ENCODE assay signal across 8 cellular contexts in genomic region chr6:2634151-2634964, GRCh38.
DNase-seq lines count a peak whose midpoint lies in the region; ATAC-seq and TF ChIP-seq lines count a peak whose summit lies in the region.

No MANE protein-coding gene starts in this region.

- ATAC-seq in HG02884 (IDR thresholded peaks at IDR 0.05; ENCODE audit: unreplicated experiment) (peak; percentile 72), GM18870 (IDR thresholded peaks at IDR 0.05; ENCODE audit: unreplicated experiment) (no peak)

- H3K4me3 ChIP-seq in breast epithelium (peak overlapping the region; percentile 43 to 81 (median 61)), skeletal muscle tissue (ENCODE audit: low read length in 3 of 3) (peak overlapping the region; percentile 53 to 68 (median 62))

- H3K27me3 ChIP-seq in breast epithelium (no peaks in the 10 kb centered on the region), skeletal muscle tissue (ENCODE audit: control insufficient read depth in 3 of 3, insufficient read depth in 3 of 3, low read length in 3 of 3) (no peaks in the 10 kb centered on the region)

- DNase-seq in GM04503 (ENCODE audit: low read depth) (peak; percentile 17), NCI-H2107 treated with DMSO at 0.1 percent for 48 hours (lab: John Stamatoyannopoulos, UW; ENCODE audit: unreplicated experiment) (peak; percentile 31), breast epithelium (ENCODE audit: low spot score in 2 of 2) (peak; percentile 63 to 82), iPS-NIHi11 (ENCODE audit: low spot score) (peak; percentile 92)

- H3K36me3 ChIP-seq in breast epithelium: no peaks in the 10 kb centered on the region
- H3K36me3 ChIP-seq in skeletal muscle tissue (ENCODE audit: control insufficient read depth in 3 of 3, insufficient read depth in 3 of 3, low read length in 3 of 3): no peaks in the 10 kb centered on the region

- no peak for TF ChIP-seq POLR2A in breast epithelium (IDR thresholded peaks at IDR 0.05)

- H3K9me3 ChIP-seq in breast epithelium: no peaks in the 10 kb centered on the region
- H3K9me3 ChIP-seq in skeletal muscle tissue (ENCODE audit: control insufficient read depth in 3 of 3, low read length in 3 of 3): no peaks in the 10 kb centered on the region

- intact Hi-C loops in breast epithelium (cut with DNase I; ENCODE audit: low total_unique reads): loop anchor here (10.0 kb wide), 1 partner anchor 1040 kb away; no protein-coding TSS in a partner anchor

- TF ChIP-seq CTCF in VCaP (conservative IDR thresholded peaks at IDR 0.05): peak; percentile 90
- TF ChIP-seq CTCF in breast epithelium (IDR thresholded peaks at IDR 0.05): peak; percentile 93 to 97 (median 94)

- H3K27ac ChIP-seq in VCaP (peak overlapping the region; percentile 44; the same call in 1 of the 2 replicates), breast epithelium (peak overlapping the region; percentile 86 to 90), skeletal muscle tissue (ENCODE audit: low read depth, low read length) (peak overlapping the region; percentile 57)

- H3K4me1 ChIP-seq in breast epithelium: peaks cover 0 to 3% of the 10 kb centered on the region in 2 donors
- H3K4me1 ChIP-seq in skeletal muscle tissue (ENCODE audit: control insufficient read depth in 3 of 3, insufficient read depth in 3 of 3, low read length in 3 of 3): peaks cover 20 to 33% (median 22%) of the 10 kb centered on the region in 3 donors

- peak overlapping the region; percentile 61 to 74 (median 63) for H3K9ac ChIP-seq in skeletal muscle tissue (ENCODE audit: low read depth in 1 of 3, low read length in 3 of 3)

Comparison
In these comparisons a context has a peak if more than half of its experiments do, and no peak if none do; other contexts are left out.
1. DNase-seq: peak in every context shown above with its lines; median percentile 92 in iPS-NIHi11; 72 in breast epithelium; 31 in NCI-H2107 treated with DMSO at 0.1 percent for 48 hours; 17 in GM04503.